14 cellular contexts compared by ENCODE assay signal in genomic region chr1:62691062-62691844, GRCh38. TPM values are rescaled to one million over a fixed set of nuclear protein-coding genes. Genes with fewer than 3 reads are reported as not detected.
DNase-seq lines count a peak whose midpoint lies in the region; ATAC-seq and TF ChIP-seq lines count a peak whose summit lies in the region.
"Had no signal": no experiment of that assay in that cellular context is flagged by ENCODE, and none has a peak within 500 bp of the region (broad histone marks: within the 10 kb centered on the region; RNA-seq: fewer than 3 reads in every experiment).

No MANE protein-coding gene starts in this region.

- intact Hi-C loops in aorta (cut with DNase I): loop anchor here in 1 of 2 donors (5.0 kb wide), 1 partner anchor 36 kb away; no protein-coding TSS in a partner anchor

- no peak overlapping the region for H3K4me3 ChIP-seq in muscle layer of colon (ENCODE audit: low read depth in 1 of 2, low read length in 2 of 2)
- no peak overlapping the region for H3K4me3 ChIP-seq in tibial nerve
- H3K4me3 ChIP-seq in aorta (ENCODE audit: low read length in 2 of 2): no peak overlapping the region
- H3K4me3 ChIP-seq: pancreas, tibial artery had no signal

- no peak for TF ChIP-seq EP300 in tibial nerve (IDR thresholded peaks at IDR 0.05)

- H3K27me3 ChIP-seq in muscle layer of colon (ENCODE audit: control insufficient read depth in 1 of 2, insufficient read depth in 2 of 2, low read length in 2 of 2): no peaks in the 10 kb centered on the region
- no peaks in the 10 kb centered on the region for H3K27me3 ChIP-seq in tibial nerve
- H3K27me3 ChIP-seq in aorta (ENCODE audit: control insufficient read depth in 1 of 2, insufficient read depth in 2 of 2, low read length in 1 of 2): no peaks in the 10 kb centered on the region
- H3K27me3 ChIP-seq: pancreas, tibial artery had no signal

- DNase-seq in epithelial cell of prostate (ENCODE audit: low read depth, low spot score) (no peak), tibial nerve (ENCODE audit: low spot score in 2 of 2) (no peak), aorta (no peak), SHP77 (lab: John Stamatoyannopoulos, UW) (no peak)
- DNase-seq in activated T-cell treated with anti-CD3 and anti-CD28 coated beads, Interleukin-2, amount 50 U/mL, for 1 hour: no peak
- DNase-seq: activated CD4-positive, alpha-beta T cell treated with anti-CD3 and anti-CD28 coated beads for 1 hour; activated T-cell treated with anti-CD3 and anti-CD28 coated beads for 4 hours; Karpas-422; NCI-H1436 treated with DMSO at 0.1 percent for 48 hours; pancreas; T-cell; tibial artery had no signal

- H3K9me3 ChIP-seq in muscle layer of colon (ENCODE audit: low read length): no peaks in the 10 kb centered on the region
- no peaks in the 10 kb centered on the region for H3K9me3 ChIP-seq in tibial nerve
- no peaks in the 10 kb centered on the region for H3K9me3 ChIP-seq in aorta (ENCODE audit: control insufficient read depth, low read length)
- H3K9me3 ChIP-seq: pancreas, tibial artery had no signal

- H3K4me1 ChIP-seq in muscle layer of colon (ENCODE audit: insufficient read depth, low read length) (peaks cover 31% of the 10 kb centered on the region), tibial nerve (peaks cover 0 to 42% (median 26%) of the 10 kb centered on the region in 4 donors), aorta (ENCODE audit: control insufficient read depth in 1 of 2, insufficient read depth in 2 of 2, low read length in 2 of 2) (peaks cover 0 to 4% of the 10 kb centered on the region in 2 donors)

- WGBS in tibial nerve, 2 donors: 62 to 66% methylated on average over 2 of the region's 2 CpGs
- WGBS in aorta, 2 donors: 69 to 71% methylated on average over 2 of the region's 2 CpGs

- H3K27ac ChIP-seq in angular gyrus (ENCODE audit: low read depth, low read length) (peak overlapping the region; percentile 39), epithelial cell of prostate (peak overlapping the region; percentile 82), muscle layer of colon (ENCODE audit: low read depth, low read length) (peak overlapping the region; percentile 37), tibial nerve (peak overlapping the region; percentile 48 to 97 (median 84)), aorta (ENCODE audit: low read depth in 1 of 2, low read length in 2 of 2) (peak overlapping the region in 1 of 2 donors; percentile 61)

- H3K9ac ChIP-seq in muscle layer of colon (ENCODE audit: low read length): no peak overlapping the region

- no peak for ATAC-seq in aorta (ENCODE audit: low FRiP score)
- ATAC-seq: T-cell had no signal

- no peaks in the 10 kb centered on the region for H3K36me3 ChIP-seq in muscle layer of colon (ENCODE audit: insufficient read depth, low read length)
- H3K36me3 ChIP-seq in tibial nerve: no peaks in the 10 kb centered on the region
- no peaks in the 10 kb centered on the region for H3K36me3 ChIP-seq in aorta (ENCODE audit: control insufficient read depth in 1 of 2, insufficient read depth in 2 of 2, low read length in 1 of 2)
- H3K36me3 ChIP-seq: pancreas, tibial artery had no signal

- no peak for TF ChIP-seq POLR2A in tibial nerve (IDR thresholded peaks at IDR 0.05)

- no peak for TF ChIP-seq CTCF in tibial nerve (IDR thresholded peaks at IDR 0.05)

RNA-seq across cellular contexts. Expression of gene DOCK7, which starts 3.1 kb away (rescaled TPM):
- total RNA-seq in tibial nerve (100 to 1,000 TPM in 2 of 4 donors, 10 to 100 TPM in 2; 48.6 to 182 (median 92.9) TPM), aorta (10 to 100 TPM; 40.3 to 64.1 TPM)
- polyA plus RNA-seq in aorta: 10 to 100 TPM in 1 of 2 donors, 1 to 10 TPM in 1; 6.1 to 18.2 TPM
